21 cellular contexts compared by ENCODE assay signal in genomic region chr19:28887920-28888618, GRCh38.
DNase-seq lines count a peak whose midpoint lies in the region; ATAC-seq, FAIRE-seq and TF ChIP-seq lines count a peak whose summit lies in the region.
"Had no signal": no experiment of that assay in that cellular context is flagged by ENCODE, and none has a peak within 500 bp of the region (broad histone marks: within the 10 kb centered on the region; RNA-seq: fewer than 3 reads in every experiment).

No MANE protein-coding gene starts in this region.

- no peaks in the 10 kb centered on the region for H3K36me3 Mint-ChIP-seq in endodermal cell (ENCODE audit: low read depth)
- H3K36me3 Mint-ChIP-seq: CD4-positive, alpha-beta memory T cell had no signal

- ATAC-seq in left cardiac atrium (peak in 1 of 2 donors; percentile 14), HG03460 (IDR thresholded peaks at IDR 0.05; ENCODE audit: unreplicated experiment) (no peak)

- H2AFZ ChIP-seq in osteoblast (ENCODE audit: low read length) = no peak overlapping the region

- DNase-seq in left cardiac atrium (peak; percentile 38), left ventricle myocardium inferior (no peak), endodermal cell (peak; percentile 80), mesenteric fat pad (ENCODE audit: low spot score) (peak; percentile 90), urothelium cell line (ENCODE audit: low spot score) (no peak), frontal cortex (ENCODE audit: low spot score in 2 of 2) (no peak), osteoblast (ENCODE audit: insufficient read length, low spot score, missing footprints) (no peak)
- DNase-seq: 8988T; Calu3; CD4-positive, alpha-beta memory T cell; DMS53; NCI-H1105 treated with DMSO at 0.1 percent for 48 hours; NCI-H187 treated with DMSO at 0.1 percent for 48 hours; NCI-H2171; NCI-H446 treated with DMSO at 0.1 percent for 48 hours; NCI-H748 treated with DMSO at 0.1 percent for 48 hours; OCI-M1; RPMI8226 had no signal

- H3K27ac ChIP-seq in left ventricle myocardium inferior (replicated peaks) (no peak overlapping the region), endodermal cell (ENCODE audit: low read depth, low read length) (no peak overlapping the region), osteoblast (ENCODE audit: low read depth, low read length) (no peak overlapping the region)
- H3K27ac ChIP-seq: HL-60 had no signal

- H3K79me2 ChIP-seq in osteoblast (ENCODE audit: insufficient read depth, low read length) = no peaks in the 10 kb centered on the region

- H3K4me2 ChIP-seq in osteoblast (ENCODE audit: insufficient read depth, low read length) = no peak overlapping the region

- peak; percentile 85 for FAIRE-seq in urothelium cell line (lab: Jason Lieb, UNC)
- FAIRE-seq in frontal cortex (lab: Jason Lieb, UNC) = no peak

- H3K27me3 ChIP-seq in left ventricle myocardium inferior (ENCODE audit: low read depth) = peaks cover 4% of the 10 kb centered on the region
- H3K27me3 ChIP-seq in endodermal cell (ENCODE audit: control insufficient read depth, insufficient read depth, low read length, poor library complexity, severe bottlenecking) = no peaks in the 10 kb centered on the region
- no peaks in the 10 kb centered on the region for H3K27me3 ChIP-seq in osteoblast (ENCODE audit: insufficient read depth, low read length)

- peaks cover 28% of the 10 kb centered on the region for H3K27me3 Mint-ChIP-seq in endodermal cell (ENCODE audit: insufficient read depth)

- no peak overlapping the region for H3K4me3 Mint-ChIP-seq in endodermal cell
- H3K4me3 Mint-ChIP-seq: CD4-positive, alpha-beta memory T cell had no signal

- H3K4me1 ChIP-seq in left ventricle myocardium inferior (peaks cover 18% of the 10 kb centered on the region), endodermal cell (ENCODE audit: control insufficient read depth, insufficient read depth, low read length) (peaks cover 7% of the 10 kb centered on the region), osteoblast (ENCODE audit: insufficient read depth, low read length) (no peaks in the 10 kb centered on the region)
- H3K4me1 ChIP-seq: HAP-1 had no signal

- H3K9ac ChIP-seq in endodermal cell (ENCODE audit: extremely low read depth, low read length, poor library complexity, severe bottlenecking) = no peak overlapping the region

- WGBS in endodermal cell (ENCODE audit: insufficient coverage in 1 of 2, insufficient read length in 1 of 2), 2 experiments = 86 to 94% methylated on average over 4 to 14 of the region's 14 CpGs

- H3K36me3 ChIP-seq in left ventricle myocardium inferior = no peaks in the 10 kb centered on the region
- H3K36me3 ChIP-seq in endodermal cell (ENCODE audit: control insufficient read depth, insufficient read depth, low read length) = no peaks in the 10 kb centered on the region
- H3K36me3 ChIP-seq in osteoblast (ENCODE audit: insufficient read depth, low read length) = no peaks in the 10 kb centered on the region
- H3K36me3 ChIP-seq: HAP-1 had no signal

- H3K4me3 ChIP-seq in left ventricle myocardium inferior (no peak overlapping the region), endodermal cell (ENCODE audit: low read length) (no peak overlapping the region), osteoblast (ENCODE audit: insufficient read depth, low read length) (no peak overlapping the region)
- H3K4me3 ChIP-seq: HAP-1 had no signal

- H3K27ac Mint-ChIP-seq in endodermal cell = no peak overlapping the region
- H3K27ac Mint-ChIP-seq: CD4-positive, alpha-beta memory T cell had no signal

- peaks cover 7% of the 10 kb centered on the region for H3K4me1 Mint-ChIP-seq in endodermal cell
- H3K4me1 Mint-ChIP-seq: CD4-positive, alpha-beta memory T cell had no signal

- no peak for TF ChIP-seq CTCF in left ventricle myocardium inferior (IDR thresholded peaks at IDR 0.05; ENCODE audit: borderline replicate concordance)
- TF ChIP-seq CTCF in endodermal cell (conservative IDR thresholded peaks at IDR 0.05) = no peak
- no peak for TF ChIP-seq CTCF in osteoblast (IDR thresholded peaks at IDR 0.05; ENCODE audit: extremely low read depth, low read depth, low read length)

- intact Hi-C loops in left cardiac atrium (cut with DNase I) = loop anchor here in 1 of 2 donors (10.0 kb wide), 1 partner anchor 377 kb away; no protein-coding TSS in a partner anchor
- intact Hi-C loops in left ventricle myocardium inferior (cut with micrococcal nuclease) = no loop called here

- no peaks in the 10 kb centered on the region for H3K9me3 ChIP-seq in left ventricle myocardium inferior (replicated peaks)
- H3K9me3 ChIP-seq in endodermal cell (ENCODE audit: control insufficient read depth, low read length) = no peaks in the 10 kb centered on the region
- H3K9me3 ChIP-seq in osteoblast (ENCODE audit: low read depth, low read length) = no peaks in the 10 kb centered on the region
- H3K9me3 ChIP-seq: HAP-1 had no signal

- no peaks in the 10 kb centered on the region for H3K9me3 Mint-ChIP-seq in endodermal cell

- H4K20me1 ChIP-seq in osteoblast (ENCODE audit: insufficient read depth, low read length) = no peaks in the 10 kb centered on the region

Comparison
In these comparisons a context has a peak if more than half of its experiments do, and no peak if none do; other contexts are left out.
1. DNase-seq: peak in left cardiac atrium (single experiment), endodermal cell (single experiment) and mesenteric fat pad (single experiment); none in left ventricle myocardium inferior (single experiment), urothelium cell line (single experiment), frontal cortex (0 of 2) and osteoblast (single experiment).